Comparison of ENCODE assay signal across 8 cellular contexts in the genomic region with DNA sequence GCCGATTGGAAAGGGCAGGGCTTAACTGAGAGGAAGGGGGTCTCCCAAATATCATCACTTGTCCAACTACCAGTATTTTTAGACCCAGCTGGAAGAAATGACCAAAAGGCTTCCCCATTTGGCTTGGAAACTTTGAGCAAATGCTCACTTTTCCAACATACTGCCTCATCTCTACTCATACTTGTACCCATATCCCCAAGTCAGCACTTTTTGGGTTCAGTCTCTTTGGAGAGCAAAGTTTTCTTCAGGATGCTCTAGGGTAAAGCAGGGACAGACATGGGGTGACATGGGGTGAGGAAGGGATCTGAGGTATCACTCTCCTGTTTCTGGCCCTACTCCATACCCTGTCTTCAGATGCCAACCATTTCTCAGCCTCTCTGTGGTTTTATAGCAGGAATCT. TPM values are rescaled to one million over a fixed set of nuclear protein-coding genes. Genes with fewer than 3 reads are reported as not detected.
"Had no signal": no experiment of that assay in that cellular context is flagged by ENCODE, and none has a peak within 500 bp of the region (broad histone marks: within the 10 kb centered on the region; RNA-seq: fewer than 3 reads in every experiment).

No MANE protein-coding gene starts in this region.

- H3K9me3 Mint-ChIP-seq: GM23338, H9 had no signal

- H3K4me2 ChIP-seq: GM23338, KMS-11 had no signal

- FAIRE-seq: H1, H54 had no signal

- DNase-seq: H9, HCEC 1CT, KBM-7 had no signal

- H2AFZ ChIP-seq: GM23338 had no signal

- H3K4me3 Mint-ChIP-seq: GM23338, H9 had no signal

- H3K4me3 ChIP-seq: GM23338 had no signal

- H3K27ac ChIP-seq: KMS-11 had no signal

- H3K27ac Mint-ChIP-seq: GM23338, H9 had no signal

- H3K9ac ChIP-seq: KMS-11 had no signal

- ATAC-seq: GM23338 had no signal

RNA-seq across cellular contexts. Expression of a gene that starts 27.2 kb away (rescaled TPM):
- total RNA-seq: HT-29 had no signal
